2 cellular contexts compared by ENCODE assay signal in genomic region chr7:131976411-131976810, GRCh38.
"Had no signal": no experiment of that assay in that cellular context is flagged by ENCODE, and none has a peak within 500 bp of the region (broad histone marks: within the 10 kb centered on the region; RNA-seq: fewer than 3 reads in every experiment).

No MANE protein-coding gene starts in this region.

- DNase-seq: GDM1, GF-D8 had no signal
